2 cellular contexts compared by ENCODE assay signal in the genomic region with DNA sequence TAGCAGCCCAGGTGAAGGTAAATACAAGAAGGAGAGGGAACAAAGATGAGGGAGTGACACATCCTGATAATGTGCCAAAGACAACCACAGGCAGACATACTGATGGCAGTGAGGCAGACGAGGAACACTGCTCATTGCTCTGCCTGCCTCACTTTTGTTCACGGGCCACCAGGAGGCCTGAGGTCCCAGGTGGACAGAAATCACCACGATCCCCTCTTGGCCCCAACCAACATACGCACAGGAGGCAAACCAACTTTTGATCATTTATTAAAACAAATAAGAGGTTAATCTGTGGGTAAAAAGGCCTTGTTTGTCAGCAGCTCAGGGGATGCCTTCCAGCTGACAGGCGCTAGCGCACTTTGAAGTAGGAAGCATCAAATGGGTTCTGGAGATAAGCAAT.
TF ChIP-seq lines count a peak whose summit lies in the region.

No MANE protein-coding gene starts in this region.

TF ChIP-seq in HepG2, 621 proteins besides CTCF, POLR2A, EP300 and RAD21:
- no peak for TF ChIP-seq ZNF512B (CRISPR knock-in tag; IDR thresholded peaks at IDR 0.05; ENCODE audit: borderline replicate concordance)
- TF ChIP-seq FOSL2 (CRISPR knock-in tag; IDR thresholded peaks at IDR 0.05) = 0 out of 2 replicates have a peak, but pooled peaks have one; percentile 8
- peak; percentile 23; the same call in 1 of the 2 replicates for TF ChIP-seq HMG20A (CRISPR knock-in tag; IDR thresholded peaks at IDR 0.05; ENCODE audit: borderline replicate concordance)
- TF ChIP-seq TCF7 (IDR thresholded peaks at IDR 0.05; ENCODE audit: low read depth) = peak; percentile 59; the same call in 1 of the 2 replicates
- TF ChIP-seq ARNT (IDR thresholded peaks at IDR 0.05) = no peak

TF ChIP-seq in K562, 482 proteins besides CTCF, POLR2A, EP300 and RAD21:
- TF ChIP-seq ARID2 (IDR thresholded peaks at IDR 0.05) = no peak
- TF ChIP-seq, protein P1, sequence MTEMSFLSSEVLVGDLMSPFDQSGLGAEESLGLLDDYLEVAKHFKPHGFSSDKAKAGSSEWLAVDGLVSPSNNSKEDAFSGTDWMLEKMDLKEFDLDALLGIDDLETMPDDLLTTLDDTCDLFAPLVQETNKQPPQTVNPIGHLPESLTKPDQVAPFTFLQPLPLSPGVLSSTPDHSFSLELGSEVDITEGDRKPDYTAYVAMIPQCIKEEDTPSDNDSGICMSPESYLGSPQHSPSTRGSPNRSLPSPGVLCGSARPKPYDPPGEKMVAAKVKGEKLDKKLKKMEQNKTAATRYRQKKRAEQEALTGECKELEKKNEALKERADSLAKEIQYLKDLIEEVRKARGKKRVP (CRISPR knock-in tag; IDR thresholded peaks at IDR 0.05) = no peak
- TF ChIP-seq POLR2G (IDR thresholded peaks at IDR 0.05; ENCODE audit: low read depth, low read length) = no peak
- no peak for TF ChIP-seq ETV1 (tag; conservative IDR thresholded peaks at IDR 0.05; ENCODE audit: low read depth)
- TF ChIP-seq PTRF (tag; IDR thresholded peaks at IDR 0.05) = no peak
- no peak for TF ChIP-seq SRF (CRISPR knock-in tag; IDR thresholded peaks at IDR 0.05)
- TF ChIP-seq ZNF239 (CRISPR knock-in tag; IDR thresholded peaks at IDR 0.05) = no peak
- TF ChIP-seq EP400 (IDR thresholded peaks at IDR 0.05) = no peak
- no peak for TF ChIP-seq NFXL1 (CRISPR knock-in tag; IDR thresholded peaks at IDR 0.05)
- no peak for TF ChIP-seq ZFP1 (CRISPR knock-in tag; IDR thresholded peaks at IDR 0.05)
- no peak for TF ChIP-seq ZFP30 (CRISPR knock-in tag; IDR thresholded peaks at IDR 0.05; ENCODE audit: borderline replicate concordance)
- no peak for TF ChIP-seq KAT2B (IDR thresholded peaks at IDR 0.05; ENCODE audit: low read depth, low read length)
- no peak for TF ChIP-seq NFYB (IDR thresholded peaks at IDR 0.05; ENCODE audit: extremely low read depth, insufficient read length)
- no peak for TF ChIP-seq GTF2E2 (tag; IDR thresholded peaks at IDR 0.05)
- no peak for TF ChIP-seq GMEB1 (CRISPR knock-in tag; IDR thresholded peaks at IDR 0.05)
- no peak for TF ChIP-seq TAF7 (tag; IDR thresholded peaks at IDR 0.05)
- TF ChIP-seq TGIF2 (CRISPR knock-in tag; IDR thresholded peaks at IDR 0.05) = no peak
- TF ChIP-seq HEY1 (CRISPR knock-in tag; IDR thresholded peaks at IDR 0.05; ENCODE audit: borderline replicate concordance) = no peak
- no peak for TF ChIP-seq SAP30 (IDR thresholded peaks at IDR 0.05; ENCODE audit: borderline replicate concordance, insufficient read depth, low read depth, low read length, poor library complexity, severe bottlenecking)
- TF ChIP-seq, protein P2, sequence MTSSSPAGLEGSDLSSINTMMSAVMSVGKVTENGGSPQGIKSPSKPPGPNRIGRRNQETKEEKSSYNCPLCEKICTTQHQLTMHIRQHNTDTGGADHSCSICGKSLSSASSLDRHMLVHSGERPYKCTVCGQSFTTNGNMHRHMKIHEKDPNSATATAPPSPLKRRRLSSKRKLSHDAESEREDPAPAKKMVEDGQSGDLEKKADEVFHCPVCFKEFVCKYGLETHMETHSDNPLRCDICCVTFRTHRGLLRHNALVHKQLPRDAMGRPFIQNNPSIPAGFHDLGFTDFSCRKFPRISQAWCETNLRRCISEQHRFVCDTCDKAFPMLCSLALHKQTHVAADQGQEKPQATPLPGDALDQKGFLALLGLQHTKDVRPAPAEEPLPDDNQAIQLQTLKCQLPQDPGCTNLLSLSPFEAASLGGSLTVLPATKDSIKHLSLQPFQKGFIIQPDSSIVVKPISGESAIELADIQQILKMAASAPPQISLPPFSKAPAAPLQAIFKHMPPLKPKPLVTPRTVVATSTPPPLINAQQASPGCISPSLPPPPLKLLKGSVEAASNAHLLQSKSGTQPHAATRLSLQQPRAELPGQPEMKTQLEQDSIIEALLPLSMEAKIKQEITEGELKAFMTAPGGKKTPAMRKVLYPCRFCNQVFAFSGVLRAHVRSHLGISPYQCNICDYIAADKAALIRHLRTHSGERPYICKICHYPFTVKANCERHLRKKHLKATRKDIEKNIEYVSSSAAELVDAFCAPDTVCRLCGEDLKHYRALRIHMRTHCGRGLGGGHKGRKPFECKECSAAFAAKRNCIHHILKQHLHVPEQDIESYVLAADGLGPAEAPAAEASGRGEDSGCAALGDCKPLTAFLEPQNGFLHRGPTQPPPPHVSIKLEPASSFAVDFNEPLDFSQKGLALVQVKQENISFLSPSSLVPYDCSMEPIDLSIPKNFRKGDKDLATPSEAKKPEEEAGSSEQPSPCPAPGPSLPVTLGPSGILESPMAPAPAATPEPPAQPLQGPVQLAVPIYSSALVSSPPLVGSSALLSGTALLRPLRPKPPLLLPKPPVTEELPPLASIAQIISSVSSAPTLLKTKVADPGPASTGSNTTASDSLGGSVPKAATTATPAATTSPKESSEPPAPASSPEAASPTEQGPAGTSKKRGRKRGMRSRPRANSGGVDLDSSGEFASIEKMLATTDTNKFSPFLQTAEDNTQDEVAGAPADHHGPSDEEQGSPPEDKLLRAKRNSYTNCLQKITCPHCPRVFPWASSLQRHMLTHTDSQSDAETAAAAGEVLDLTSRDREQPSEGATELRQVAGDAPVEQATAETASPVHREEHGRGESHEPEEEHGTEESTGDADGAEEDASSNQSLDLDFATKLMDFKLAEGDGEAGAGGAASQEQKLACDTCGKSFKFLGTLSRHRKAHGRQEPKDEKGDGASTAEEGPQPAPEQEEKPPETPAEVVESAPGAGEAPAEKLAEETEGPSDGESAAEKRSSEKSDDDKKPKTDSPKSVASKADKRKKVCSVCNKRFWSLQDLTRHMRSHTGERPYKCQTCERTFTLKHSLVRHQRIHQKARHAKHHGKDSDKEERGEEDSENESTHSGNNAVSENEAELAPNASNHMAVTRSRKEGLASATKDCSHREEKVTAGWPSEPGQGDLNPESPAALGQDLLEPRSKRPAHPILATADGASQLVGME (CRISPR knock-in tag; IDR thresholded peaks at IDR 0.05) = no peak
